ENCODE assay signal across 2 cellular contexts in genomic region chr10:44030132-44030531, GRCh38.
TF ChIP-seq lines count a peak whose summit lies in the region.

No MANE protein-coding gene starts in this region.

TF ChIP-seq in SK-N-SH, 30 proteins besides CTCF, POLR2A, EP300 and RAD21 (continued from another document):
- no peak for TF ChIP-seq REST (IDR thresholded peaks at IDR 0.05; ENCODE audit: low read depth, low read length)
- no peak for TF ChIP-seq RFX5 (IDR thresholded peaks at IDR 0.05; ENCODE audit: low read length)
- no peak for TF ChIP-seq FOSL2 (IDR thresholded peaks at IDR 0.05; ENCODE audit: borderline replicate concordance, low read depth)
- TF ChIP-seq PBX3 (IDR thresholded peaks at IDR 0.05), result no peak
- TF ChIP-seq JUND (IDR thresholded peaks at IDR 0.05), result no peak
- TF ChIP-seq GATA2 (CRISPR knock-in tag; IDR thresholded peaks at IDR 0.05), result no peak
- no peak for TF ChIP-seq USF2 (IDR thresholded peaks at IDR 0.05; ENCODE audit: borderline replicate concordance, low read depth, low read length)
- TF ChIP-seq MAX (IDR thresholded peaks at IDR 0.05; ENCODE audit: low read depth), result no peak
- no peak for TF ChIP-seq EZH2phosphoT487 (IDR thresholded peaks at IDR 0.05; ENCODE audit: borderline replicate concordance, low read depth)
- TF ChIP-seq YY1 (IDR thresholded peaks at IDR 0.05; ENCODE audit: low read depth), result no peak
- TF ChIP-seq ELF1 (IDR thresholded peaks at IDR 0.05), result no peak
- no peak for TF ChIP-seq MEF2A (IDR thresholded peaks at IDR 0.05; ENCODE audit: borderline replicate concordance, low read depth)

TF ChIP-seq in SK-N-SH treated with all-trans-retinoic acid at 6 μM for 48 hours, 23 proteins besides CTCF, POLR2A, EP300 and RAD21 (continued from another document):
- TF ChIP-seq CSRNP3 (CRISPR knock-in tag; IDR thresholded peaks at IDR 0.05) (no peak), RARB (CRISPR knock-in tag; IDR thresholded peaks at IDR 0.05) (no peak), BACH2 (CRISPR knock-in tag; IDR thresholded peaks at IDR 0.05; ENCODE audit: borderline replicate concordance) (no peak), ZNF70 (CRISPR knock-in tag; IDR thresholded peaks at IDR 0.05) (no peak), CREB5 (CRISPR knock-in tag; IDR thresholded peaks at IDR 0.05; ENCODE audit: low read depth) (no peak), PATZ1 (CRISPR knock-in tag; IDR thresholded peaks at IDR 0.05; ENCODE audit: borderline replicate concordance) (no peak), ZFP3 (CRISPR knock-in tag; IDR thresholded peaks at IDR 0.05) (no peak), TOX (CRISPR knock-in tag; IDR thresholded peaks at IDR 0.05; ENCODE audit: borderline replicate concordance) (no peak), TCF4 (CRISPR knock-in tag; IDR thresholded peaks at IDR 0.05; ENCODE audit: borderline replicate concordance) (no peak), POU6F1 (CRISPR knock-in tag; IDR thresholded peaks at IDR 0.05; ENCODE audit: borderline replicate concordance, low read depth) (no peak)
